In genomic region chr2:856041-856440, GRCh38 we compare ENCODE assay signal across 28 cellular contexts.
"Had no signal": no experiment of that assay in that cellular context is flagged by ENCODE, and none has a peak within 500 bp of the region (broad histone marks: within the 10 kb centered on the region; RNA-seq: fewer than 3 reads in every experiment).

No MANE protein-coding gene starts in this region.

- H3K27me3 ChIP-seq: esophagus squamous epithelium, gastroesophageal sphincter had no signal

- DNase-seq: activated CD4-positive, alpha-beta memory T cell treated with anti-CD3 and anti-CD28 coated beads, Interleukin-2, amount 10 ng/mL, durations not matched to agents 7 days and 5 days; activated CD4-positive, alpha-beta T cell treated with anti-CD3 and anti-CD28 coated beads for 36 hours; activated CD4-positive, alpha-beta T cell treated with anti-CD3 and anti-CD28 coated beads, Interleukin-2, amount 10 ng/mL, durations not matched to agents 7 days and 5 days; activated CD4-positive, alpha-beta T cell treated with anti-CD3 and anti-CD28 coated beads, Interleukin-2, amount 50 U/mL, for 4 hours; activated CD4-positive, CD25-positive, alpha-beta regulatory T cell; activated CD4-positive, CD25-positive, alpha-beta regulatory T cell treated with anti-CD3 and anti-CD28 coated beads, Interleukin-2, amount 50 U/mL, for 72 hours; activated CD8-positive, alpha-beta memory T cell treated with anti-CD3 and anti-CD28 coated beads, Interleukin-2, amount 50 U/mL, for 48 hours; activated effector memory CD4-positive, alpha-beta T cell treated with Interleukin-2 at 50 U/mL for 16 hours; activated gamma-delta T cell treated with Interleukin-2 at 50 U/mL for 16 hours; activated naive CD4-positive, alpha-beta T cell treated with anti-CD3 and anti-CD28 coated beads, Interleukin-2, amount 50 U/mL, for 16 hours; activated naive CD4-positive, alpha-beta T cell treated with Interleukin-2 at 50 U/mL for 16 hours; activated T-cell treated with anti-CD3 and anti-CD28 coated beads for 4 hours; activated T-cell treated with anti-CD3 and anti-CD28 coated beads, Interleukin-2, amount 50 U/mL, for 72 hours; amniotic stem cell; caudate nucleus; cortex of kidney; dermis blood vessel endothelial cell; effector CD4-positive, alpha-beta T cell; effector memory CD8-positive, alpha-beta T cell; esophagus squamous epithelium; foreskin melanocyte; heart right ventricle; T-helper 1 cell; T-helper 2 cell had no signal

- H3K9me3 Mint-ChIP-seq: activated CD4-positive, alpha-beta memory T cell treated with anti-CD3 and anti-CD28 coated beads, Interleukin-2, amount 10 ng/mL, durations not matched to agents 7 days and 5 days had no signal

- H3K9me3 ChIP-seq: esophagus squamous epithelium, gastroesophageal sphincter, heart right ventricle had no signal

- H3K4me3 Mint-ChIP-seq: activated CD4-positive, alpha-beta T cell treated with anti-CD3 and anti-CD28 coated beads for 36 hours; activated CD4-positive, alpha-beta T cell treated with anti-CD3 and anti-CD28 coated beads, Interleukin-2, amount 10 ng/mL, durations not matched to agents 7 days and 5 days; activated naive CD8-positive, alpha-beta T cell; activated T-cell treated with anti-CD3 and anti-CD28 coated beads, Interleukin-2, amount 50 U/mL, for 24 hours had no signal

- H3K27ac ChIP-seq: epithelial cell of prostate, esophagus squamous epithelium, gastroesophageal sphincter, heart right ventricle had no signal

- H3K4me1 ChIP-seq: esophagus squamous epithelium, gastroesophageal sphincter had no signal

- H3K36me3 Mint-ChIP-seq: activated naive CD8-positive, alpha-beta T cell had no signal

- H3K36me3 ChIP-seq: esophagus squamous epithelium, gastroesophageal sphincter, heart right ventricle had no signal

- H3K4me3 ChIP-seq: esophagus squamous epithelium, gastroesophageal sphincter, heart right ventricle had no signal

- H3K27ac Mint-ChIP-seq: activated CD4-positive, alpha-beta T cell treated with anti-CD3 and anti-CD28 coated beads for 36 hours; activated CD4-positive, alpha-beta T cell treated with anti-CD3 and anti-CD28 coated beads, Interleukin-2, amount 10 ng/mL, durations not matched to agents 7 days and 5 days; activated T-cell treated with anti-CD3 and anti-CD28 coated beads, Interleukin-2, amount 50 U/mL, for 24 hours had no signal

- ATAC-seq: activated CD4-positive, alpha-beta T cell treated with anti-CD3 and anti-CD28 coated beads for 36 hours; activated T-cell treated with anti-CD3 and anti-CD28 coated beads, Interleukin-2, amount 50 U/mL, for 72 hours; effector memory CD8-positive, alpha-beta T cell; gastroesophageal sphincter had no signal

- H3K27me3 Mint-ChIP-seq: activated CD4-positive, alpha-beta memory T cell treated with anti-CD3 and anti-CD28 coated beads, Interleukin-2, amount 10 ng/mL, durations not matched to agents 7 days and 5 days; activated CD4-positive, alpha-beta T cell treated with anti-CD3 and anti-CD28 coated beads for 36 hours; activated CD4-positive, alpha-beta T cell treated with anti-CD3 and anti-CD28 coated beads, Interleukin-2, amount 10 ng/mL, durations not matched to agents 7 days and 5 days; activated naive CD8-positive, alpha-beta T cell; activated T-cell treated with anti-CD3 and anti-CD28 coated beads, Interleukin-2, amount 50 U/mL, for 24 hours had no signal
